ENCODE assay signal across 12 cellular contexts in genomic region chrY:4991743-4992400, GRCh38. TPM values are rescaled to one million over a fixed set of nuclear protein-coding genes. Genes with fewer than 3 reads are reported as not detected.
DNase-seq lines count a peak whose midpoint lies in the region; ATAC-seq, FAIRE-seq and TF ChIP-seq lines count a peak whose summit lies in the region.
"Not testable (repeated sequence)": the region's sequence is repeated elsewhere in the genome, so short reads cannot be mapped to it uniquely, and the experiment has no call there.
"Had no signal": no experiment of that assay in that cellular context is flagged by ENCODE, and none has a peak within 500 bp of the region (broad histone marks: within the 10 kb centered on the region; RNA-seq: fewer than 3 reads in every experiment).

No MANE protein-coding gene starts in this region.

- not testable (repeated sequence) for H3K27ac Mint-ChIP-seq in T-helper 17 cell; stimulated activated naive B cell treated with anti-CD40 and anti-IgM and Interleukin-4, amounts not matched to agents 10 μg/mL and 1 μg/mL and 100 μg/mL, for 72 hours

- not testable (repeated sequence) for H3K4me3 Mint-ChIP-seq in T-helper 17 cell; stimulated activated naive B cell treated with anti-CD40 and anti-IgM and Interleukin-4, amounts not matched to agents 10 μg/mL and 1 μg/mL and 100 μg/mL, for 72 hours

- not testable (repeated sequence) for H3K36me3 Mint-ChIP-seq in T-helper 17 cell (ENCODE audit: low read depth); stimulated activated naive B cell treated with anti-CD40 and anti-IgM and Interleukin-4, amounts not matched to agents 10 μg/mL and 1 μg/mL and 100 μg/mL, for 72 hours

- H3K79me2 ChIP-seq in endothelial cell of umbilical vein (ENCODE audit: control insufficient read depth, insufficient read depth, low read length), result not testable (repeated sequence)

- H3K9ac ChIP-seq in endothelial cell of umbilical vein (replicated peaks; ENCODE audit: extremely low read depth, insufficient read depth, low read length), result not testable (repeated sequence)

- H3K27me3 Mint-ChIP-seq in T-helper 17 cell; stimulated activated naive B cell treated with anti-CD40 and anti-IgM and Interleukin-4, amounts not matched to agents 10 μg/mL and 1 μg/mL and 100 μg/mL, for 72 hours: not testable (repeated sequence)

- not testable (repeated sequence) for H4K20me1 ChIP-seq in endothelial cell of umbilical vein (replicated peaks; ENCODE audit: control insufficient read depth, extremely low read depth, insufficient read depth, low read length)

- H3K36me3 ChIP-seq in endothelial cell of umbilical vein (ENCODE audit: control insufficient read depth in 2 of 2, extremely low read depth in 1 of 2, insufficient read depth in 2 of 2, low read length in 2 of 2), result not testable (repeated sequence)

- H3K9me3 ChIP-seq in T-helper 17 cell (ENCODE audit: control insufficient read depth, low read length, poor library complexity, severe bottlenecking); endothelial cell of umbilical vein (replicated peaks; ENCODE audit: control insufficient read depth, insufficient read depth, low read length): not testable (repeated sequence)

- TF ChIP-seq POLR2A in endothelial cell of umbilical vein (IDR thresholded peaks at IDR 0.05; ENCODE audit: low read depth, low read length), result not testable (repeated sequence)

- not testable (repeated sequence) for H3K9me3 Mint-ChIP-seq in stimulated activated naive B cell treated with anti-CD40 and anti-IgM and Interleukin-4, amounts not matched to agents 10 μg/mL and 1 μg/mL and 100 μg/mL, for 72 hours

- H3K27me3 ChIP-seq in endothelial cell of umbilical vein (ENCODE audit: control insufficient read depth in 2 of 2, insufficient read depth in 2 of 2, low read length in 2 of 2), result not testable (repeated sequence)

- not testable (repeated sequence) for TF ChIP-seq CTCF in endothelial cell of umbilical vein (IDR thresholded peaks at IDR 0.05; ENCODE audit: extremely low read depth in 1 of 2, insufficient read depth in 1 of 2, low read depth in 1 of 2, low read length in 2 of 2)

- dilution Hi-C loops in endothelial cell of umbilical vein (cut with MboI; ENCODE audit: extremely low pct_ligation_motif_present, low sequenced_read_pairs), result not testable (repeated sequence)

- H3K4me1 ChIP-seq in endothelial cell of umbilical vein (ENCODE audit: control insufficient read depth, extremely low read depth, insufficient read depth, low read length), result not testable (repeated sequence)

- H3K9me1 ChIP-seq in endothelial cell of umbilical vein (replicated peaks; ENCODE audit: control insufficient read depth, extremely low read depth, insufficient read depth, low read length), result not testable (repeated sequence)

- H3K27ac ChIP-seq in endothelial cell of umbilical vein (ENCODE audit: insufficient read depth, low read depth, low read length), result not testable (repeated sequence)

- POLR2A ChIA-PET in endothelial cell of umbilical vein (lab: Charles Lee), result not testable (repeated sequence)

- H3K4me1 Mint-ChIP-seq in T-helper 17 cell; stimulated activated naive B cell treated with anti-CD40 and anti-IgM and Interleukin-4, amounts not matched to agents 10 μg/mL and 1 μg/mL and 100 μg/mL, for 72 hours: not testable (repeated sequence)

- FAIRE-seq in GM18507 (lab: Jason Lieb, UNC) (peak; percentile 95), endothelial cell of umbilical vein (lab: Jason Lieb, UNC) (peak; percentile 82)

- not testable (repeated sequence) for H3K4me3 ChIP-seq in endothelial cell of umbilical vein (replicated peaks in 1 of 3; ENCODE audit: insufficient read depth in 1 of 3, low read depth in 1 of 3, low read length in 3 of 3)

- not testable (repeated sequence) for DNase-seq in GM18507 (ENCODE audit: extremely low spot score, insufficient read length, low read depth); T-helper 17 cell; endothelial cell of umbilical vein (ENCODE audit: low read depth, low spot score); stimulated activated naive B cell treated with anti-CD40 and anti-IgM and Interleukin-4, amounts not matched to agents 10 μg/mL and 1 μg/mL and 100 μg/mL, for 72 hours

- not testable (repeated sequence) for H2AFZ ChIP-seq in endothelial cell of umbilical vein (ENCODE audit: low read depth, low read length)

- CTCF ChIA-PET in endothelial cell of umbilical vein (lab: Charles Lee), result not testable (repeated sequence)

- ATAC-seq in GM19395 (IDR thresholded peaks at IDR 0.05; ENCODE audit: unreplicated experiment) (peak; percentile 98), GM21737 (IDR thresholded peaks at IDR 0.05; ENCODE audit: unreplicated experiment) (peak; percentile 100), HG02981 (IDR thresholded peaks at IDR 0.05; ENCODE audit: unreplicated experiment) (peak; percentile 100), HG03442 (IDR thresholded peaks at IDR 0.05; ENCODE audit: unreplicated experiment) (peak; percentile 100), T-helper 17 cell (peak; percentile 99)
- peak; percentile 74 to 86 for ATAC-seq in stimulated activated naive B cell treated with anti-CD40 and anti-IgM and Interleukin-4, amounts not matched to agents 10 μg/mL and 1 μg/mL and 100 μg/mL, for 72 hours (replicated peaks)

- not testable (repeated sequence) for H3K4me2 ChIP-seq in endothelial cell of umbilical vein (ENCODE audit: insufficient read depth, low read length)

- BruUV-seq in endothelial cell of umbilical vein (replicated peaks; lab: Mats Ljungman, UMichigan), result not testable (repeated sequence)

- intact Hi-C loops in endothelial cell of umbilical vein (cut with micrococcal nuclease), result not testable (repeated sequence)

RNA-seq across cellular contexts. Expression of gene PCDH11Y, which starts 8.2 kb away (rescaled TPM):
- total RNA-seq in T-helper 17 cell (not detected), endothelial cell of umbilical vein (not detected in 2 replicates)
- not detected in 2 replicates for polyA plus RNA-seq in endothelial cell of umbilical vein
- not detected in 2 replicates for polyA plus RNA-seq in endothelial cell of umbilical vein (2011; cell fraction: cytosol; rRNA removed)
- polyA plus RNA-seq in endothelial cell of umbilical vein (2011; cell fraction: nucleus; rRNA removed), result not detected in 2 replicates
- polyA plus RNA-seq in endothelial cell of umbilical vein (2012), result not detected in 2 replicates
- polyA minus RNA-seq in endothelial cell of umbilical vein, result not detected in 2 replicates
- polyA minus RNA-seq in endothelial cell of umbilical vein (2011; cell fraction: cytosol; rRNA and poly(A)+ RNA removed), result not detected
- polyA minus RNA-seq in endothelial cell of umbilical vein (2011; cell fraction: nucleus; rRNA and poly(A)+ RNA removed), result 0.10 TPM in 1 of 2 replicates, not detected in the other
- total RNA-seq: activated naive CD8-positive, alpha-beta T cell treated with anti-CD3 and anti-CD28 coated beads for 36 hours; Calu3; left colon; myocyte had no signal
